8 cellular contexts compared by ENCODE assay signal in the genomic region with DNA sequence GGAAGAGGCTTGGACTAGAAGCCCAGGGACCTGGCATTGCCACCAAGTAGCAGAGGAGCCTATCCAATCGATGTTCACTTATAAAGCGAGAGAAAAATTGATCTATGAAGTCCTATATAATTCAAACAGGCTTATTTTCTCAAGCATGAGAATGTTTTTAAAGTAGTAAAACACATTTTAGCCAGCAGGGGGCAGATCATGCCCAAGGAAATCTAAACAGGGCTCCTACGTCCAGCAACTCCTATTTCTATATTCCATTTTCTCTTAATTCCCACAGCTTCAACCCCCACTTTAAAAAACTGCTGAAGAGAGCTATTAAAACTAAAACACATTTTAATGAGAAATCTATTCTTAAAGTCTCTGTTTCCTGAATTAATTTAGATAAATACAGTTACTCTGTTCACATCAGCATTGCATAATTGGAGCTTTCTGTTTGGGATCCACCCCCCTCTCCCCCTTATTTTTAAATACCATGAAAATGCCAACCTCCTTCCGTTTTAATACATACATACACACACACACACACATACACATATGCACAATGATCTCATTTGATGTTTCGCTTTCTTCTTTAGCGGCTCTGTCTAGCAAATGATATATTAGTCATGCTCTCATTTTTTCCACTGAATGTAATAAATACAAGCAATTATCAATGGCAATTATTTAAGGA.
DNase-seq lines count a peak whose midpoint lies in the region; ATAC-seq and TF ChIP-seq lines count a peak whose summit lies in the region.

No MANE protein-coding gene starts in this region.

- no peak overlapping the region; the same call in 1 of the 2 replicates for H3K9ac ChIP-seq in SK-N-SH
- no peak overlapping the region for H3K9ac ChIP-seq in fibroblast of lung (ENCODE audit: insufficient read depth, low read length)
- no peak overlapping the region for H3K9ac ChIP-seq in neural progenitor cell

- TF ChIP-seq CTCF in Calu3 (IDR thresholded peaks at IDR 0.05; ENCODE audit: unreplicated experiment) (peak; percentile 64), SK-N-SH (IDR thresholded peaks at IDR 0.05) (peak; percentile 81), fibroblast of lung (conservative IDR thresholded peaks at IDR 0.05 in 1 of 2, IDR thresholded peaks at IDR 0.05 in 1 of 2; ENCODE audit: low read depth in 1 of 2, low read length in 2 of 2) (peak; percentile 50 to 58), neural progenitor cell (IDR thresholded peaks at IDR 0.05) (peak; percentile 84)

- H3K4me3 Mint-ChIP-seq in Calu3 (ENCODE audit: low read depth, unreplicated experiment): no peak overlapping the region
- H3K4me3 Mint-ChIP-seq in neural progenitor cell: no peak overlapping the region
- no peak overlapping the region for H3K4me3 Mint-ChIP-seq in stimulated activated memory B cell treated with anti-CD40 and anti-IgM and Interleukin-4, amounts not matched to agents 10 μg/mL and 1 μg/mL and 100 μg/mL, for 72 hours

- H3K27ac ChIP-seq in SK-N-SH (ENCODE audit: low read depth in 2 of 2, low read length in 1 of 2) (peak overlapping the region in 1 of 2 experiments; percentile 69; a peak in 2 of 4 replicates), fibroblast of lung (ENCODE audit: insufficient read depth, low read length) (no peak overlapping the region), neural progenitor cell (no peak overlapping the region)

- TF ChIP-seq RAD21 in SK-N-SH (IDR thresholded peaks at IDR 0.05; ENCODE audit: low read length): peak; percentile 93

- CTCF ChIA-PET in Calu3 (lab: Charles Lee) (interaction anchor here (0.9 to 1.6 kb wide), 4 partner anchors 140 to 399 kb away, joined by 3 to 7 read pairs (median 4); no protein-coding TSS in a partner anchor), SK-N-SH (lab: Yijun Ruan, JAX) (interaction anchor here (0.6 to 10.2 kb wide), 49 partner anchors 8 to 1513 kb away, joined by 3 to 159 read pairs (median 3); no protein-coding TSS in a partner anchor)

- intact Hi-C loops in Calu3 (cut with micrococcal nuclease; ENCODE audit: unreplicated experiment): loop anchor here (1.0 to 2.0 kb wide), 4 partner anchors 144 to 412 kb away; no protein-coding TSS in a partner anchor

- H4K20me1 ChIP-seq in SK-N-SH (ENCODE audit: insufficient read depth): peaks cover 79% of the 10 kb centered on the region
- no peaks in the 10 kb centered on the region for H4K20me1 ChIP-seq in fibroblast of lung (ENCODE audit: control insufficient read depth, extremely low read depth, insufficient read depth, low read length)
- peaks cover 10% of the 10 kb centered on the region for H4K20me1 ChIP-seq in neural progenitor cell (ENCODE audit: low read depth)

- H3K27me3 Mint-ChIP-seq in Calu3 (ENCODE audit: unreplicated experiment) (no peaks in the 10 kb centered on the region), neural progenitor cell (ENCODE audit: insufficient read depth, low read depth) (peaks cover 2% of the 10 kb centered on the region)
- H3K27me3 Mint-ChIP-seq in stimulated activated memory B cell treated with anti-CD40 and anti-IgM and Interleukin-4, amounts not matched to agents 10 μg/mL and 1 μg/mL and 100 μg/mL, for 72 hours: peaks cover 18% of the 10 kb centered on the region

- H3K27ac Mint-ChIP-seq in Calu3 (ENCODE audit: unreplicated experiment): no peak overlapping the region
- H3K27ac Mint-ChIP-seq in neural progenitor cell: no peak overlapping the region
- no peak overlapping the region for H3K27ac Mint-ChIP-seq in stimulated activated memory B cell treated with anti-CD40 and anti-IgM and Interleukin-4, amounts not matched to agents 10 μg/mL and 1 μg/mL and 100 μg/mL, for 72 hours

- H3F3A ChIP-seq in SK-N-SH (replicated peaks; ENCODE audit: insufficient read depth) (peaks cover 28% of the 10 kb centered on the region), neural progenitor cell (ENCODE audit: low read depth) (no peaks in the 10 kb centered on the region)

- H3K4me1 ChIP-seq in SK-N-SH (ENCODE audit: control insufficient read depth in 1 of 2, insufficient read depth in 2 of 2, low read depth in 1 of 2, low read length in 1 of 2) (peaks cover 8 to 21% of the 10 kb centered on the region in 2 experiments; a peak in 3 of 4 replicates), fibroblast of lung (ENCODE audit: control insufficient read depth, extremely low read depth, insufficient read depth, low read length) (no peaks in the 10 kb centered on the region), neural progenitor cell (peaks cover 4% of the 10 kb centered on the region)

- no peaks in the 10 kb centered on the region for H3K27me3 ChIP-seq in SK-N-SH (ENCODE audit: insufficient read depth)
- H3K27me3 ChIP-seq in fibroblast of lung (ENCODE audit: control insufficient read depth, insufficient read depth, low read length): no peaks in the 10 kb centered on the region
- H3K27me3 ChIP-seq in neural progenitor cell: no peaks in the 10 kb centered on the region

- peak; percentile 68 for ATAC-seq in GM21723 (IDR thresholded peaks at IDR 0.05; ENCODE audit: unreplicated experiment)
- no peak for ATAC-seq in stimulated activated memory B cell treated with anti-CD40 and anti-IgM and Interleukin-4, amounts not matched to agents 10 μg/mL and 1 μg/mL and 100 μg/mL, for 72 hours
- ATAC-seq in HG02981 (IDR thresholded peaks at IDR 0.05; ENCODE audit: unreplicated experiment): no peak

- no peak overlapping the region for H2AFZ ChIP-seq in SK-N-SH (ENCODE audit: low read depth)
- H2AFZ ChIP-seq in fibroblast of lung (ENCODE audit: low read length): no peak overlapping the region
- H2AFZ ChIP-seq in neural progenitor cell (replicated peaks): no peak overlapping the region

- H3K79me2 ChIP-seq in SK-N-SH (ENCODE audit: insufficient read depth) (peaks cover 98% of the 10 kb centered on the region), fibroblast of lung (ENCODE audit: control insufficient read depth, insufficient read depth, low read length) (peaks cover 34% of the 10 kb centered on the region), neural progenitor cell (ENCODE audit: low read depth) (peaks cover 8% of the 10 kb centered on the region)

- WGBS in SK-N-SH (ENCODE audit: low lambda C conversion rate): 30% methylated on average over 6 of the region's 6 CpGs

- TSS peak; percentile 34 for BruUV-seq in Calu3 (replicated peaks; lab: Mats Ljungman, UMichigan)

- H3K9me2 ChIP-seq in SK-N-SH: no peaks in the 10 kb centered on the region

- peaks cover 31% of the 10 kb centered on the region for H3K4me1 Mint-ChIP-seq in Calu3 (ENCODE audit: low read depth, unreplicated experiment)
- H3K4me1 Mint-ChIP-seq in neural progenitor cell: peaks cover 29% of the 10 kb centered on the region
- peaks cover 7% of the 10 kb centered on the region for H3K4me1 Mint-ChIP-seq in stimulated activated memory B cell treated with anti-CD40 and anti-IgM and Interleukin-4, amounts not matched to agents 10 μg/mL and 1 μg/mL and 100 μg/mL, for 72 hours

- H3K36me3 Mint-ChIP-seq in Calu3 (ENCODE audit: insufficient read depth, unreplicated experiment) (peaks cover 43% of the 10 kb centered on the region), neural progenitor cell (peaks cover 4% of the 10 kb centered on the region)
- no peaks in the 10 kb centered on the region for H3K36me3 Mint-ChIP-seq in stimulated activated memory B cell treated with anti-CD40 and anti-IgM and Interleukin-4, amounts not matched to agents 10 μg/mL and 1 μg/mL and 100 μg/mL, for 72 hours

- H3K4me2 ChIP-seq in SK-N-SH (peak overlapping the region; percentile 54; the same call in 1 of the 2 replicates), fibroblast of lung (ENCODE audit: extremely low read depth, insufficient read depth, low read length) (no peak overlapping the region), neural progenitor cell (no peak overlapping the region)

- POLR2A ChIA-PET in SK-N-SH (lab: Yijun Ruan, JAX): no interaction called here

- H3K36me3 ChIP-seq in SK-N-SH (replicated peaks in 1 of 2; ENCODE audit: control insufficient read depth in 1 of 2, insufficient read depth in 2 of 2, low read length in 1 of 2) (peaks cover 0 to 4% of the 10 kb centered on the region in 2 experiments), fibroblast of lung (ENCODE audit: control insufficient read depth, insufficient read depth, low read length) (no peaks in the 10 kb centered on the region), neural progenitor cell (no peaks in the 10 kb centered on the region)

- no peak for TF ChIP-seq EP300 in SK-N-SH (IDR thresholded peaks at IDR 0.05; ENCODE audit: borderline replicate concordance in 1 of 2, low read depth in 1 of 2, low read length in 1 of 2)

- H3K4me3 ChIP-seq in SK-N-SH (ENCODE audit: low read depth in 2 of 2, low read length in 1 of 2) (no peak overlapping the region; a peak in 1 of 4 replicates), fibroblast of lung (replicated peaks in 1 of 4; ENCODE audit: control extremely low read depth in 1 of 4, insufficient read depth in 1 of 4, low read depth in 3 of 4, low read length in 4 of 4) (peak overlapping the region in 1 of 4 experiments; percentile 21), neural progenitor cell (no peak overlapping the region)

- DNase-seq in Calu3 (peak; percentile 50), NCI-H1417 (lab: John Stamatoyannopoulos, UW) (peak; percentile 31 to 82 (median 75)), SK-N-SH (peak; percentile 69), fibroblast of lung (ENCODE audit: low read depth in 2 of 2) (peak; percentile 69 to 83), neural progenitor cell (ENCODE audit: low spot score) (peak; percentile 59)

- H3K9me3 Mint-ChIP-seq in Calu3 (ENCODE audit: low read depth, unreplicated experiment): no peaks in the 10 kb centered on the region
- no peaks in the 10 kb centered on the region for H3K9me3 Mint-ChIP-seq in neural progenitor cell
- H3K9me3 Mint-ChIP-seq in stimulated activated memory B cell treated with anti-CD40 and anti-IgM and Interleukin-4, amounts not matched to agents 10 μg/mL and 1 μg/mL and 100 μg/mL, for 72 hours: no peaks in the 10 kb centered on the region

- H3K9me3 ChIP-seq in SK-N-SH: no peaks in the 10 kb centered on the region
- H3K9me3 ChIP-seq in fibroblast of lung (ENCODE audit: control insufficient read depth, insufficient read depth, low read depth, low read length): no peaks in the 10 kb centered on the region
- no peaks in the 10 kb centered on the region for H3K9me3 ChIP-seq in neural progenitor cell (ENCODE audit: low read depth)

TF ChIP-seq in SK-N-SH, 30 proteins besides CTCF, POLR2A, EP300 and RAD21 (continues in another document):
- TF ChIP-seq NRF1 (IDR thresholded peaks at IDR 0.05; ENCODE audit: low read depth, low read length) (peak; percentile 7; the same call in 1 of the 2 replicates), RXRA (IDR thresholded peaks at IDR 0.05; ENCODE audit: borderline replicate concordance, low read depth) (no peak), CHD2 (IDR thresholded peaks at IDR 0.05; ENCODE audit: low read length, partially characterized antibody) (peak; percentile 27)
